Comparison of ENCODE assay signal across 8 cellular contexts in the genomic region with DNA sequence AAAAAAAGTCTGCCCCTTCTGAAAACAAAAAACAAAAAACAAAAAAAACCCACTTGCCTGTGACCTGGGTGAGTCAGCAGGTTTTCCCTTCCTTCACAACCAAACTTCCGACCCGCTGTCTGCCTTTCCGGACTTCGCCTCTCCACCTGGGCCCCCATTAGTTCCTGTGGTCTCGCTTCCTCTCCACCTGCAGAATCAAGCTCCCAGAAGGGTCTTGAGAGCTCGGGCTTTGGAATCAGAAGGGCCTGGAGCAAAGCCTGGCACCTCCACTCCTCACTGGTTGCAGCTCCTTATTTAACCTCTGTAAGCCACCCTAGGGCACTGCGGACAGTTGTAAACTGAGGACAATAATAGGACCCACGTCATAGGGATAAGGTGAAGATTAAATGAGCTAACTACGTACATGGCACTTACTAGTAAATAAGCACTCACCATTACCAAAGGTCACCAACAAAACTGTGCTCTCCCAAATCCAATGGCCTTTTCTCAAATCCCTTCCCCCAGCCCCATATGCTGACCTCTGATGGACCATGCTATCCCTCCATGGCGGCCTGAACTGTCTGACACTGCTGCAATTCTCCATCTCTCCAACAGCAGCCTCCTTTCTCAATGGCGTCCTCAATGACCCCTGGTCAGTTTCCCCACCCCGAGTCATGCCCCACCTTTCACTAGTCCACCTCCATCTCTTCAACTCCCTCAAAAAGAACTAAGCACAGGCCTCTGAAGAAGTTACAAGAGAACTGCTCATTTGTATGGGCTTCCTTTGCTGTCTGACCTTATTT.
DNase-seq lines count a peak whose midpoint lies in the region; ATAC-seq and TF ChIP-seq lines count a peak whose summit lies in the region.

No MANE protein-coding gene starts in this region.

- ATAC-seq in GM18870 (IDR thresholded peaks at IDR 0.05; ENCODE audit: unreplicated experiment) (peak; percentile 49), HG03045 (IDR thresholded peaks at IDR 0.05; ENCODE audit: unreplicated experiment) (peak; percentile 49), GM19455 (IDR thresholded peaks at IDR 0.05; ENCODE audit: unreplicated experiment) (no peak)

- peak; percentile 37 to 38 for DNase-seq in activated T-cell treated with anti-CD3 and anti-CD28 coated beads, Interleukin-2, amount 50 U/mL, for 48 hours
- no peak for DNase-seq in Ammon's horn (ENCODE audit: low spot score)
- DNase-seq in NCI-H226 = no peak
- no peak for DNase-seq in NCI-H526 treated with DMSO at 0.1 percent for 48 hours (lab: John Stamatoyannopoulos, UW)

- H3K4me3 ChIP-seq in neutrophil (ENCODE audit: low read depth in 1 of 2, low read length in 1 of 2) = peak overlapping the region; percentile 34 to 42

- H3K4me1 ChIP-seq in neutrophil (ENCODE audit: control insufficient read depth in 1 of 2, insufficient read depth in 1 of 2, low read depth in 1 of 2, low read length in 1 of 2) = peaks cover 68 to 73% of the 10 kb centered on the region in 2 experiments

- peaks cover 53% of the 10 kb centered on the region for H3K36me3 ChIP-seq in neutrophil

- no peaks in the 10 kb centered on the region for H3K27me3 ChIP-seq in neutrophil

- H3K9me3 ChIP-seq in neutrophil = no peaks in the 10 kb centered on the region

- no peak for TF ChIP-seq CTCF in neutrophil (IDR thresholded peaks at IDR 0.05)

- H3K27ac ChIP-seq in neutrophil = peak overlapping the region; percentile 83

Comparison
In these comparisons a context has a peak if more than half of its experiments do, and no peak if none do; other contexts are left out.
1. DNase-seq: peak in activated T-cell treated with anti-CD3 and anti-CD28 coated beads, Interleukin-2, amount 50 U/mL, for 48 hours (2 of 2); none in Ammon's horn (single experiment), NCI-H226 (single experiment) and NCI-H526 treated with DMSO at 0.1 percent for 48 hours (single experiment).